1 cellular context compared by ENCODE assay signal in genomic region chr7:105000927-105001336, GRCh38.
TF ChIP-seq lines count a peak whose summit lies in the region.

No MANE protein-coding gene starts in this region.

TF ChIP-seq in WTC11, 78 proteins besides CTCF, POLR2A, EP300 and RAD21 (continued from another document):
- TF ChIP-seq, protein P1, sequence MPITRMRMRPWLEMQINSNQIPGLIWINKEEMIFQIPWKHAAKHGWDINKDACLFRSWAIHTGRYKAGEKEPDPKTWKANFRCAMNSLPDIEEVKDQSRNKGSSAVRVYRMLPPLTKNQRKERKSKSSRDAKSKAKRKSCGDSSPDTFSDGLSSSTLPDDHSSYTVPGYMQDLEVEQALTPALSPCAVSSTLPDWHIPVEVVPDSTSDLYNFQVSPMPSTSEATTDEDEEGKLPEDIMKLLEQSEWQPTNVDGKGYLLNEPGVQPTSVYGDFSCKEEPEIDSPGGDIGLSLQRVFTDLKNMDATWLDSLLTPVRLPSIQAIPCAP (CRISPR knock-in tag; IDR thresholded peaks at IDR 0.05) = no peak
- TF ChIP-seq MXD4 (CRISPR knock-in tag; IDR thresholded peaks at IDR 0.05; ENCODE audit: borderline replicate concordance) (no peak), NFE2L1 (CRISPR knock-in tag; IDR thresholded peaks at IDR 0.05) (no peak), ZNF671 (CRISPR knock-in tag; IDR thresholded peaks at IDR 0.05) (no peak)
- TF ChIP-seq, protein P2, sequence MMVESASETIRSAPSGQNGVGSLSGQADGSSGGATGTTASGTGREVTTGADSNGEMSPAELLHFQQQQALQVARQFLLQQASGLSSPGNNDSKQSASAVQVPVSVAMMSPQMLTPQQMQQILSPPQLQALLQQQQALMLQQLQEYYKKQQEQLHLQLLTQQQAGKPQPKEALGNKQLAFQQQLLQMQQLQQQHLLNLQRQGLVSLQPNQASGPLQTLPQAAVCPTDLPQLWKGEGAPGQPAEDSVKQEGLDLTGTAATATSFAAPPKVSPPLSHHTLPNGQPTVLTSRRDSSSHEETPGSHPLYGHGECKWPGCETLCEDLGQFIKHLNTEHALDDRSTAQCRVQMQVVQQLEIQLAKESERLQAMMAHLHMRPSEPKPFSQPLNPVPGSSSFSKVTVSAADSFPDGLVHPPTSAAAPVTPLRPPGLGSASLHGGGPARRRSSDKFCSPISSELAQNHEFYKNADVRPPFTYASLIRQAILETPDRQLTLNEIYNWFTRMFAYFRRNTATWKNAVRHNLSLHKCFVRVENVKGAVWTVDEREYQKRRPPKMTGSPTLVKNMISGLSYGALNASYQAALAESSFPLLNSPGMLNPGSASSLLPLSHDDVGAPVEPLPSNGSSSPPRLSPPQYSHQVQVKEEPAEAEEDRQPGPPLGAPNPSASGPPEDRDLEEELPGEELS (CRISPR knock-in tag; IDR thresholded peaks at IDR 0.05) = no peak
- TF ChIP-seq, protein P3, sequence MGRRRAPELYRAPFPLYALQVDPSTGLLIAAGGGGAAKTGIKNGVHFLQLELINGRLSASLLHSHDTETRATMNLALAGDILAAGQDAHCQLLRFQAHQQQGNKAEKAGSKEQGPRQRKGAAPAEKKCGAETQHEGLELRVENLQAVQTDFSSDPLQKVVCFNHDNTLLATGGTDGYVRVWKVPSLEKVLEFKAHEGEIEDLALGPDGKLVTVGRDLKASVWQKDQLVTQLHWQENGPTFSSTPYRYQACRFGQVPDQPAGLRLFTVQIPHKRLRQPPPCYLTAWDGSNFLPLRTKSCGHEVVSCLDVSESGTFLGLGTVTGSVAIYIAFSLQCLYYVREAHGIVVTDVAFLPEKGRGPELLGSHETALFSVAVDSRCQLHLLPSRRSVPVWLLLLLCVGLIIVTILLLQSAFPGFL (CRISPR knock-in tag; IDR thresholded peaks at IDR 0.05; ENCODE audit: borderline replicate concordance) = no peak
